Comparison of ENCODE assay signal across 1 cellular context in the genomic region with DNA sequence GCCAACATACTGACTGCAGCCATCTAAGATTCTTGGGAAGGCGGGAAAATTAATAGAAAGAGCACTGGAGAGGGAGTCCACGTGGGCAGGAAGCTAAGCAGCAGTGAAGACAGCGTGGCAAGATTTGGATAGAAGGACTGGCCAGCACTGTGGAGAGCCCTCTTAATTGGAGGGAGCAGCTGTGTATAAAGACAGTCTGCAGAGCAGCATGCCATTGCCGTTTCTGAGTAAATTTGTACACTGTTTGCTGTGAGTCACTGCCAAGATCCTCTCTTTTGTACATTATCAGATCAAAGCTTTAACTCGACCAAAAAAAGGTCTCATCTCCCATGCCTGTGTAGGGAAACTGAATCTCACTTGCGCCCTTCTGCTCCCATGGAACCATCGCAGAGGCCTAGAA.
A peak's percentile ranks its signal among the peaks of the same experiment; 100 is the strongest.
TF ChIP-seq lines count a peak whose summit lies in the region.

No MANE protein-coding gene starts in this region.

TF ChIP-seq in SK-N-SH, 30 proteins besides CTCF, POLR2A, EP300 and RAD21:
- TF ChIP-seq, protein P1, sequence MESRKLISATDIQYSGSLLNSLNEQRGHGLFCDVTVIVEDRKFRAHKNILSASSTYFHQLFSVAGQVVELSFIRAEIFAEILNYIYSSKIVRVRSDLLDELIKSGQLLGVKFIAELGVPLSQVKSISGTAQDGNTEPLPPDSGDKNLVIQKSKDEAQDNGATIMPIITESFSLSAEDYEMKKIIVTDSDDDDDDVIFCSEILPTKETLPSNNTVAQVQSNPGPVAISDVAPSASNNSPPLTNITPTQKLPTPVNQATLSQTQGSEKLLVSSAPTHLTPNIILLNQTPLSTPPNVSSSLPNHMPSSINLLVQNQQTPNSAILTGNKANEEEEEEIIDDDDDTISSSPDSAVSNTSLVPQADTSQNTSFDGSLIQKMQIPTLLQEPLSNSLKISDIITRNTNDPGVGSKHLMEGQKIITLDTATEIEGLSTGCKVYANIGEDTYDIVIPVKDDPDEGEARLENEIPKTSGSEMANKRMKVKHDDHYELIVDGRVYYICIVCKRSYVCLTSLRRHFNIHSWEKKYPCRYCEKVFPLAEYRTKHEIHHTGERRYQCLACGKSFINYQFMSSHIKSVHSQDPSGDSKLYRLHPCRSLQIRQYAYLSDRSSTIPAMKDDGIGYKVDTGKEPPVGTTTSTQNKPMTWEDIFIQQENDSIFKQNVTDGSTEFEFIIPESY (IDR thresholded peaks at IDR 0.05; ENCODE audit: borderline replicate concordance, low read depth) = no peak
- peak; percentile 79 for TF ChIP-seq TCF12 (IDR thresholded peaks at IDR 0.05)
- TF ChIP-seq, protein P2, sequence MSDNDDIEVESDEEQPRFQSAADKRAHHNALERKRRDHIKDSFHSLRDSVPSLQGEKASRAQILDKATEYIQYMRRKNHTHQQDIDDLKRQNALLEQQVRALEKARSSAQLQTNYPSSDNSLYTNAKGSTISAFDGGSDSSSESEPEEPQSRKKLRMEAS (IDR thresholded peaks at IDR 0.05; ENCODE audit: low read depth) = peak; percentile 42; the same call in 1 of the 2 replicates
- no peak for TF ChIP-seq RFX5 (IDR thresholded peaks at IDR 0.05; ENCODE audit: low read length)
- no peak for TF ChIP-seq EZH2phosphoT487 (IDR thresholded peaks at IDR 0.05; ENCODE audit: borderline replicate concordance, low read depth)
- TF ChIP-seq NFIC (IDR thresholded peaks at IDR 0.05; ENCODE audit: borderline replicate concordance) = peak; percentile 63; the same call in 1 of the 2 replicates
- no peak for TF ChIP-seq RXRA (IDR thresholded peaks at IDR 0.05; ENCODE audit: borderline replicate concordance, low read depth)
- no peak for TF ChIP-seq FOXJ3 (CRISPR knock-in tag; IDR thresholded peaks at IDR 0.05)
- TF ChIP-seq MEF2A (IDR thresholded peaks at IDR 0.05; ENCODE audit: borderline replicate concordance, low read depth) = no peak
- TF ChIP-seq, protein P3, sequence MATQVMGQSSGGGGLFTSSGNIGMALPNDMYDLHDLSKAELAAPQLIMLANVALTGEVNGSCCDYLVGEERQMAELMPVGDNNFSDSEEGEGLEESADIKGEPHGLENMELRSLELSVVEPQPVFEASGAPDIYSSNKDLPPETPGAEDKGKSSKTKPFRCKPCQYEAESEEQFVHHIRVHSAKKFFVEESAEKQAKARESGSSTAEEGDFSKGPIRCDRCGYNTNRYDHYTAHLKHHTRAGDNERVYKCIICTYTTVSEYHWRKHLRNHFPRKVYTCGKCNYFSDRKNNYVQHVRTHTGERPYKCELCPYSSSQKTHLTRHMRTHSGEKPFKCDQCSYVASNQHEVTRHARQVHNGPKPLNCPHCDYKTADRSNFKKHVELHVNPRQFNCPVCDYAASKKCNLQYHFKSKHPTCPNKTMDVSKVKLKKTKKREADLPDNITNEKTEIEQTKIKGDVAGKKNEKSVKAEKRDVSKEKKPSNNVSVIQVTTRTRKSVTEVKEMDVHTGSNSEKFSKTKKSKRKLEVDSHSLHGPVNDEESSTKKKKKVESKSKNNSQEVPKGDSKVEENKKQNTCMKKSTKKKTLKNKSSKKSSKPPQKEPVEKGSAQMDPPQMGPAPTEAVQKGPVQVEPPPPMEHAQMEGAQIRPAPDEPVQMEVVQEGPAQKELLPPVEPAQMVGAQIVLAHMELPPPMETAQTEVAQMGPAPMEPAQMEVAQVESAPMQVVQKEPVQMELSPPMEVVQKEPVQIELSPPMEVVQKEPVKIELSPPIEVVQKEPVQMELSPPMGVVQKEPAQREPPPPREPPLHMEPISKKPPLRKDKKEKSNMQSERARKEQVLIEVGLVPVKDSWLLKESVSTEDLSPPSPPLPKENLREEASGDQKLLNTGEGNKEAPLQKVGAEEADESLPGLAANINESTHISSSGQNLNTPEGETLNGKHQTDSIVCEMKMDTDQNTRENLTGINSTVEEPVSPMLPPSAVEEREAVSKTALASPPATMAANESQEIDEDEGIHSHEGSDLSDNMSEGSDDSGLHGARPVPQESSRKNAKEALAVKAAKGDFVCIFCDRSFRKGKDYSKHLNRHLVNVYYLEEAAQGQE (IDR thresholded peaks at IDR 0.05; ENCODE audit: low read depth, low read length) = peak; percentile 60; the same call in 1 of the 2 replicates
- TF ChIP-seq RCOR1 (IDR thresholded peaks at IDR 0.05; ENCODE audit: low read length) = no peak; the same call in 1 of the 2 replicates
- TF ChIP-seq GATA2 (CRISPR knock-in tag; IDR thresholded peaks at IDR 0.05) = no peak
- TF ChIP-seq, protein P4, sequence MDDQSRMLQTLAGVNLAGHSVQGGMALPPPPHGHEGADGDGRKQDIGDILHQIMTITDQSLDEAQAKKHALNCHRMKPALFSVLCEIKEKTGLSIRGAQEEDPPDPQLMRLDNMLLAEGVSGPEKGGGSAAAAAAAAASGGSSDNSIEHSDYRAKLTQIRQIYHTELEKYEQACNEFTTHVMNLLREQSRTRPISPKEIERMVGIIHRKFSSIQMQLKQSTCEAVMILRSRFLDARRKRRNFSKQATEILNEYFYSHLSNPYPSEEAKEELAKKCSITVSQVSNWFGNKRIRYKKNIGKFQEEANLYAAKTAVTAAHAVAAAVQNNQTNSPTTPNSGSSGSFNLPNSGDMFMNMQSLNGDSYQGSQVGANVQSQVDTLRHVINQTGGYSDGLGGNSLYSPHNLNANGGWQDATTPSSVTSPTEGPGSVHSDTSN (IDR thresholded peaks at IDR 0.05) = peak; percentile 69
- no peak; the same call in 1 of the 2 replicates for TF ChIP-seq MXI1 (IDR thresholded peaks at IDR 0.05; ENCODE audit: low read depth, low read length)
- TF ChIP-seq SIN3A (IDR thresholded peaks at IDR 0.05; ENCODE audit: borderline replicate concordance, low read depth, low read length) = 0 out of 2 replicates have a peak, but pooled peaks have one; percentile 41
- 0 out of 2 replicates have a peak, but pooled peaks have one; percentile 22 for TF ChIP-seq JUND (IDR thresholded peaks at IDR 0.05)
- TF ChIP-seq, protein P5, sequence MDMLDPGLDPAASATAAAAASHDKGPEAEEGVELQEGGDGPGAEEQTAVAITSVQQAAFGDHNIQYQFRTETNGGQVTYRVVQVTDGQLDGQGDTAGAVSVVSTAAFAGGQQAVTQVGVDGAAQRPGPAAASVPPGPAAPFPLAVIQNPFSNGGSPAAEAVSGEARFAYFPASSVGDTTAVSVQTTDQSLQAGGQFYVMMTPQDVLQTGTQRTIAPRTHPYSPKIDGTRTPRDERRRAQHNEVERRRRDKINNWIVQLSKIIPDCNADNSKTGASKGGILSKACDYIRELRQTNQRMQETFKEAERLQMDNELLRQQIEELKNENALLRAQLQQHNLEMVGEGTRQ (IDR thresholded peaks at IDR 0.05; ENCODE audit: borderline replicate concordance, low read depth, low read length) = no peak
- no peak for TF ChIP-seq YY1 (IDR thresholded peaks at IDR 0.05; ENCODE audit: low read depth)
- TF ChIP-seq CHD2 (IDR thresholded peaks at IDR 0.05; ENCODE audit: low read length, partially characterized antibody) = no peak
- TF ChIP-seq FOSL2 (IDR thresholded peaks at IDR 0.05; ENCODE audit: borderline replicate concordance, low read depth) = peak; percentile 38; the same call in 1 of the 2 replicates
